1 cellular context compared by ENCODE assay signal in genomic region chr1:58783090-58783992, GRCh38.
TF ChIP-seq lines count a peak whose summit lies in the region.

No MANE protein-coding gene starts in this region.

TF ChIP-seq in GM12878, 131 proteins besides CTCF, POLR2A, EP300 and RAD21 (continued from another document and continues in another):
- no peak for TF ChIP-seq ZNF592 (IDR thresholded peaks at IDR 0.05)
- TF ChIP-seq TARDBP (IDR thresholded peaks at IDR 0.05; ENCODE audit: borderline replicate concordance), result no peak
- peak; percentile 25 for TF ChIP-seq KLF5 (IDR thresholded peaks at IDR 0.05; ENCODE audit: partially characterized antibody)
- TF ChIP-seq HDAC6 (IDR thresholded peaks at IDR 0.05; ENCODE audit: unreplicated experiment), result peak; percentile 63
- TF ChIP-seq BHLHE40 (IDR thresholded peaks at IDR 0.05; ENCODE audit: borderline replicate concordance in 1 of 2, low read depth in 2 of 2, low read length in 1 of 2), result peak in 1 of 2 experiments; percentile 27; a peak in 1 of 4 replicates
- TF ChIP-seq SMAD1 (IDR thresholded peaks at IDR 0.05; ENCODE audit: low read depth, partially characterized antibody), result no peak
- TF ChIP-seq ETV6 (conservative IDR thresholded peaks at IDR 0.05 in 1 of 2, IDR thresholded peaks at IDR 0.05 in 1 of 2; ENCODE audit: borderline replicate concordance in 1 of 2, low read depth in 1 of 2), result no peak
- TF ChIP-seq BCLAF1 (IDR thresholded peaks at IDR 0.05), result no peak
- no peak for TF ChIP-seq RUNX3 (IDR thresholded peaks at IDR 0.05; ENCODE audit: low read length)
- no peak for TF ChIP-seq USF2 (IDR thresholded peaks at IDR 0.05; ENCODE audit: borderline replicate concordance, low read depth, low read length)
- TF ChIP-seq POLR2AphosphoS5 (IDR thresholded peaks at IDR 0.05; ENCODE audit: low read length), result no peak
- TF ChIP-seq SIX5 (IDR thresholded peaks at IDR 0.05; ENCODE audit: low read depth, low read length, severe bottlenecking), result no peak
- no peak for TF ChIP-seq REST (IDR thresholded peaks at IDR 0.05; ENCODE audit: low read depth, low read length)
- no peak; the same call in 1 of the 2 replicates for TF ChIP-seq KAT2A (conservative IDR thresholded peaks at IDR 0.05; ENCODE audit: control insufficient read depth, low read depth, low read length)
- TF ChIP-seq POLR2AphosphoS2 (IDR thresholded peaks at IDR 0.05; ENCODE audit: low read depth, low read length), result no peak; the same call in 1 of the 2 replicates
- TF ChIP-seq NRF1 (conservative IDR thresholded peaks at IDR 0.05; ENCODE audit: low read depth, low read length), result no peak
- TF ChIP-seq RELB (IDR thresholded peaks at IDR 0.05; ENCODE audit: low read depth), result no peak
- TF ChIP-seq CBX5 (IDR thresholded peaks at IDR 0.05; ENCODE audit: low read depth), result no peak
- TF ChIP-seq IKZF2 (IDR thresholded peaks at IDR 0.05), result no peak
- no peak for TF ChIP-seq SRF (IDR thresholded peaks at IDR 0.05; ENCODE audit: low read depth in 2 of 2, low read length in 2 of 2)
- peak; percentile 87 for TF ChIP-seq BACH1 (IDR thresholded peaks at IDR 0.05; ENCODE audit: borderline replicate concordance)
- no peak for TF ChIP-seq CREM (IDR thresholded peaks at IDR 0.05; ENCODE audit: low read depth)
- TF ChIP-seq NFYA (IDR thresholded peaks at IDR 0.05; ENCODE audit: borderline replicate concordance, low read depth, low read length), result no peak
- TF ChIP-seq NKRF (conservative IDR thresholded peaks at IDR 0.05), result peak; percentile 42; the same call in 1 of the 2 replicates
- peak; percentile 24; the same call in 1 of the 2 replicates for TF ChIP-seq SMARCA5 (IDR thresholded peaks at IDR 0.05)
- TF ChIP-seq MTA3 (IDR thresholded peaks at IDR 0.05; ENCODE audit: borderline replicate concordance, low read length), result peak; percentile 51; the same call in 1 of the 2 replicates
- TF ChIP-seq RB1 (IDR thresholded peaks at IDR 0.05; ENCODE audit: borderline replicate concordance), result no peak
- TF ChIP-seq GATAD2B (conservative IDR thresholded peaks at IDR 0.05; ENCODE audit: low read depth), result 0 out of 2 replicates have a peak, but pooled peaks have one; percentile 27
- TF ChIP-seq BRCA1 (IDR thresholded peaks at IDR 0.05; ENCODE audit: low read depth, low read length), result no peak
- TF ChIP-seq PAX5 (IDR thresholded peaks at IDR 0.05; ENCODE audit: borderline replicate concordance, low read depth, low read length), result no peak
- TF ChIP-seq HDGF (IDR thresholded peaks at IDR 0.05), result no peak
- no peak for TF ChIP-seq CREB1 (IDR thresholded peaks at IDR 0.05; ENCODE audit: low read depth)
- no peak for TF ChIP-seq SPI1 (IDR thresholded peaks at IDR 0.05; ENCODE audit: borderline replicate concordance, insufficient read depth, low read depth, low read length)
- TF ChIP-seq ZBTB11 (CRISPR knock-in tag; IDR thresholded peaks at IDR 0.05), result 0 out of 2 replicates have a peak, but pooled peaks have one; percentile 10
- TF ChIP-seq NR2F1 (conservative IDR thresholded peaks at IDR 0.05), result peak; percentile 27
- peak; percentile 7 for TF ChIP-seq RELA (IDR thresholded peaks at IDR 0.05; ENCODE audit: borderline replicate concordance, partially characterized antibody)
- TF ChIP-seq TAF1 (IDR thresholded peaks at IDR 0.05; ENCODE audit: borderline replicate concordance, low read depth, low read length), result no peak
